ENCODE assay signal across 13 cellular contexts in genomic region chr19:48683349-48683748, GRCh38. TPM values are rescaled to one million over a fixed set of nuclear protein-coding genes. Genes with fewer than 3 reads are reported as not detected.
DNase-seq lines count a peak whose midpoint lies in the region; ATAC-seq, FAIRE-seq and TF ChIP-seq lines count a peak whose summit lies in the region.
"Had no signal": no experiment of that assay in that cellular context is flagged by ENCODE, and none has a peak within 500 bp of the region (broad histone marks: within the 10 kb centered on the region; RNA-seq: fewer than 3 reads in every experiment).

No MANE protein-coding gene starts in this region.

- peaks cover 7% of the 10 kb centered on the region for H3K27me3 ChIP-seq in astrocyte (ENCODE audit: insufficient read depth, low read length)

- no peaks in the 10 kb centered on the region for H3K36me3 Mint-ChIP-seq in astrocyte (ENCODE audit: low read depth, unreplicated experiment)
- H3K36me3 Mint-ChIP-seq in stimulated activated effector memory CD8-positive, alpha-beta T cell treated with anti-CD3 and anti-CD28 coated beads, Interleukin-12 subunit alpha, Interleukin-12 subunit beta, amount 100 ng/mL, for 72 hours = no peaks in the 10 kb centered on the region
- H3K36me3 Mint-ChIP-seq: activated naive CD4-positive, alpha-beta T cell treated with anti-CD3 and anti-CD28 coated beads, Interleukin-2, amount 50 U/mL, for 24 hours; CD4-positive, alpha-beta memory T cell had no signal

- no peak overlapping the region for H3K27ac Mint-ChIP-seq in astrocyte (ENCODE audit: unreplicated experiment)
- no peak overlapping the region for H3K27ac Mint-ChIP-seq in stimulated activated effector memory CD8-positive, alpha-beta T cell treated with anti-CD3 and anti-CD28 coated beads, Interleukin-12 subunit alpha, Interleukin-12 subunit beta, amount 100 ng/mL, for 72 hours
- H3K27ac Mint-ChIP-seq: activated naive CD4-positive, alpha-beta T cell treated with anti-CD3 and anti-CD28 coated beads, Interleukin-2, amount 50 U/mL, for 24 hours; CD4-positive, alpha-beta memory T cell had no signal

- H3K4me2 ChIP-seq in astrocyte (ENCODE audit: low read length) = peak overlapping the region; percentile 81

- H3K9me3 ChIP-seq in astrocyte (ENCODE audit: insufficient read depth, low read depth, low read length) (no peaks in the 10 kb centered on the region), kidney (ENCODE audit: control insufficient read depth in 1 of 2, low read length in 2 of 2) (no peaks in the 10 kb centered on the region)

- H3K4me1 ChIP-seq in astrocyte (ENCODE audit: insufficient read depth, low read length) (peaks cover 6% of the 10 kb centered on the region), kidney (ENCODE audit: control insufficient read depth in 1 of 2, insufficient read depth in 1 of 2, low read depth in 1 of 2, low read length in 2 of 2) (peaks cover 0 to 2% of the 10 kb centered on the region in 2 donors)

- peaks cover 11% of the 10 kb centered on the region for H3K27me3 Mint-ChIP-seq in astrocyte (ENCODE audit: low read depth, unreplicated experiment)
- H3K27me3 Mint-ChIP-seq: activated naive CD4-positive, alpha-beta T cell treated with anti-CD3 and anti-CD28 coated beads, Interleukin-2, amount 50 U/mL, for 24 hours; CD4-positive, alpha-beta memory T cell had no signal

- FAIRE-seq in astrocyte (lab: Jason Lieb, UNC) (no peak), kidney (lab: Jason Lieb, UNC) (no peak)

- ATAC-seq in GM21390 (IDR thresholded peaks at IDR 0.05; ENCODE audit: unreplicated experiment) = no peak
- no peak for ATAC-seq in stimulated activated effector memory CD8-positive, alpha-beta T cell treated with anti-CD3 and anti-CD28 coated beads, Interleukin-12 subunit alpha, Interleukin-12 subunit beta, amount 100 ng/mL, for 72 hours
- ATAC-seq: Panc1 had no signal

- TF ChIP-seq CTCF in astrocyte (IDR thresholded peaks at IDR 0.05; ENCODE audit: insufficient read depth, low read depth, low read length) (no peak), kidney (IDR thresholded peaks at IDR 0.05; ENCODE audit: borderline replicate concordance, extremely low read depth, insufficient read depth) (no peak)

- H3K9ac ChIP-seq in astrocyte (ENCODE audit: low read length) (peak overlapping the region; percentile 27), kidney (ENCODE audit: low read length in 2 of 2) (no peak overlapping the region)

- H3K36me3 ChIP-seq in astrocyte (ENCODE audit: insufficient read depth, low read length) = no peaks in the 10 kb centered on the region
- no peaks in the 10 kb centered on the region for H3K36me3 ChIP-seq in kidney (ENCODE audit: control insufficient read depth in 1 of 2, insufficient read depth in 2 of 2, low read length in 2 of 2)

- H3K4me3 ChIP-seq in astrocyte (ENCODE audit: insufficient read depth, low read depth, low read length) (peak overlapping the region; percentile 57), kidney (ENCODE audit: low read length in 2 of 2) (peak overlapping the region in 1 of 2 donors; percentile 35)

- no peak overlapping the region for H3K4me3 Mint-ChIP-seq in astrocyte (ENCODE audit: unreplicated experiment)
- H3K4me3 Mint-ChIP-seq in stimulated activated effector memory CD8-positive, alpha-beta T cell treated with anti-CD3 and anti-CD28 coated beads, Interleukin-12 subunit alpha, Interleukin-12 subunit beta, amount 100 ng/mL, for 72 hours = no peak overlapping the region
- H3K4me3 Mint-ChIP-seq: activated naive CD4-positive, alpha-beta T cell treated with anti-CD3 and anti-CD28 coated beads, Interleukin-2, amount 50 U/mL, for 24 hours; CD4-positive, alpha-beta memory T cell had no signal

- no peaks in the 10 kb centered on the region for H3K4me1 Mint-ChIP-seq in astrocyte (ENCODE audit: low read depth, unreplicated experiment)
- H3K4me1 Mint-ChIP-seq in stimulated activated effector memory CD8-positive, alpha-beta T cell treated with anti-CD3 and anti-CD28 coated beads, Interleukin-12 subunit alpha, Interleukin-12 subunit beta, amount 100 ng/mL, for 72 hours = no peaks in the 10 kb centered on the region
- H3K4me1 Mint-ChIP-seq: activated naive CD4-positive, alpha-beta T cell treated with anti-CD3 and anti-CD28 coated beads, Interleukin-2, amount 50 U/mL, for 24 hours; CD4-positive, alpha-beta memory T cell had no signal

- DNase-seq in activated T-cell treated with anti-CD3 and anti-CD28 coated beads for 24 hours (ENCODE audit: low read depth) = peak; percentile 16
- no peak for DNase-seq in activated T-cell treated with anti-CD3 and anti-CD28 coated beads, Interleukin-2, amount 50 U/mL, for 1 hour
- DNase-seq in astrocyte (ENCODE audit: low read depth) = peak; percentile 52
- DNase-seq in kidney = peak; percentile 82
- DNase-seq in superior temporal gyrus (ENCODE audit: extremely low spot score) = peak; percentile 75
- DNase-seq in NCI-H1417 treated with DMSO at 0.1 percent for 48 hours (lab: John Stamatoyannopoulos, UW) = no peak
- DNase-seq in stimulated activated effector memory CD8-positive, alpha-beta T cell treated with anti-CD3 and anti-CD28 coated beads, Interleukin-12 subunit alpha, Interleukin-12 subunit beta, amount 100 ng/mL, for 72 hours (ENCODE audit: low spot score in 2 of 2) = no peak
- DNase-seq: CD4-positive, alpha-beta memory T cell had no signal

- no peaks in the 10 kb centered on the region for H3K79me2 ChIP-seq in astrocyte (ENCODE audit: insufficient read depth, low read length)

- H3K27ac ChIP-seq in astrocyte (ENCODE audit: low read depth, low read length) = no peak overlapping the region
- no peak overlapping the region for H3K27ac ChIP-seq in kidney (ENCODE audit: low read depth in 2 of 2, low read length in 2 of 2)

- no peaks in the 10 kb centered on the region for H3K9me3 Mint-ChIP-seq in astrocyte (ENCODE audit: unreplicated experiment)
- H3K9me3 Mint-ChIP-seq in stimulated activated effector memory CD8-positive, alpha-beta T cell treated with anti-CD3 and anti-CD28 coated beads, Interleukin-12 subunit alpha, Interleukin-12 subunit beta, amount 100 ng/mL, for 72 hours = no peaks in the 10 kb centered on the region
- H3K9me3 Mint-ChIP-seq: activated naive CD4-positive, alpha-beta T cell treated with anti-CD3 and anti-CD28 coated beads, Interleukin-2, amount 50 U/mL, for 24 hours; CD4-positive, alpha-beta memory T cell had no signal

- H4K20me1 ChIP-seq in astrocyte (ENCODE audit: insufficient read depth, low read length) = no peaks in the 10 kb centered on the region

- peak overlapping the region; percentile 83 for H2AFZ ChIP-seq in astrocyte (ENCODE audit: low read depth, low read length)

- intact Hi-C loops in kidney (cut with DNase I) = no loop called here

RNA-seq across cellular contexts. Expression of gene NTN5, which starts 10.5 kb away (rescaled TPM):
- total RNA-seq in astrocyte (0.11 and 0.41 TPM in 2 replicates), kidney (0.85 TPM)
- polyA plus RNA-seq in kidney (ENCODE audit: insufficient read depth, low read depth, low replicate concordance) = 0.52 TPM
- total RNA-seq: HT-29 had no signal

RNA-seq across cellular contexts. Expression of gene FUT2, which starts 12.4 kb away (rescaled TPM):
- total RNA-seq in astrocyte = not detected in 2 replicates
- total RNA-seq in kidney = 5.8 TPM
- polyA plus RNA-seq in kidney (ENCODE audit: insufficient read depth, low read depth, low replicate concordance) = 0.28 TPM
- total RNA-seq: CD4-positive, alpha-beta memory T cell; mononuclear cell had no signal

RNA-seq across cellular contexts. Expression of gene MAMSTR, which starts 36.2 kb away (rescaled TPM):
- total RNA-seq in astrocyte (0.55 and 0.57 TPM in 2 replicates), kidney (2.2 TPM)
- 3.6 TPM for polyA plus RNA-seq in kidney (ENCODE audit: insufficient read depth, low read depth, low replicate concordance)

RNA-seq across cellular contexts. Expression of gene CA11, which starts 37.4 kb away (rescaled TPM):
- total RNA-seq in astrocyte (9.5 and 9.8 TPM in 2 replicates), kidney (11.6 TPM)
- 42.3 TPM for polyA plus RNA-seq in kidney (ENCODE audit: insufficient read depth, low read depth, low replicate concordance)

RNA-seq across cellular contexts. Expression of gene DBP, which starts 46.2 kb away (rescaled TPM):
- total RNA-seq in astrocyte (1.2 and 1.5 TPM in 2 replicates), kidney (14.5 TPM)
- polyA plus RNA-seq in kidney (ENCODE audit: insufficient read depth, low read depth, low replicate concordance) = 20.4 TPM

Comparison
In these comparisons a context has a peak if more than half of its experiments do, and no peak if none do; other contexts are left out.
1. DNase-seq: peak in activated T-cell treated with anti-CD3 and anti-CD28 coated beads for 24 hours (single experiment), astrocyte (single experiment), kidney (single experiment) and superior temporal gyrus (single experiment); none in activated T-cell treated with anti-CD3 and anti-CD28 coated beads, Interleukin-2, amount 50 U/mL, for 1 hour (single experiment), NCI-H1417 treated with DMSO at 0.1 percent for 48 hours (single experiment) and stimulated activated effector memory CD8-positive, alpha-beta T cell treated with anti-CD3 and anti-CD28 coated beads, Interleukin-12 subunit alpha, Interleukin-12 subunit beta, amount 100 ng/mL, for 72 hours (0 of 2).